Comparison of ENCODE assay signal across 1 cellular context in genomic region chr11:125925247-125925740, GRCh38.
TF ChIP-seq lines count a peak whose summit lies in the region.

No MANE protein-coding gene starts in this region.

TF ChIP-seq in HepG2, 621 proteins besides CTCF, POLR2A, EP300 and RAD21 (continues in another document):
- TF ChIP-seq ELF1 (CRISPR knock-in tag; IDR thresholded peaks at IDR 0.05) = peak; percentile 39; the same call in 1 of the 2 replicates
- 0 out of 2 replicates have a peak, but pooled peaks have one; percentile 37 for TF ChIP-seq KMT2A (CRISPR knock-in tag; IDR thresholded peaks at IDR 0.05)
- 0 out of 2 replicates have a peak, but pooled peaks have one; percentile 25 for TF ChIP-seq POGZ (CRISPR knock-in tag; IDR thresholded peaks at IDR 0.05)
- TF ChIP-seq, protein P1, sequence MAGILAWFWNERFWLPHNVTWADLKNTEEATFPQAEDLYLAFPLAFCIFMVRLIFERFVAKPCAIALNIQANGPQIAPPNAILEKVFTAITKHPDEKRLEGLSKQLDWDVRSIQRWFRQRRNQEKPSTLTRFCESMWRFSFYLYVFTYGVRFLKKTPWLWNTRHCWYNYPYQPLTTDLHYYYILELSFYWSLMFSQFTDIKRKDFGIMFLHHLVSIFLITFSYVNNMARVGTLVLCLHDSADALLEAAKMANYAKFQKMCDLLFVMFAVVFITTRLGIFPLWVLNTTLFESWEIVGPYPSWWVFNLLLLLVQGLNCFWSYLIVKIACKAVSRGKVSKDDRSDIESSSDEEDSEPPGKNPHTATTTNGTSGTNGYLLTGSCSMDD (CRISPR knock-in tag; IDR thresholded peaks at IDR 0.05) = no peak
- peak; percentile 60; the same call in 1 of the 2 replicates for TF ChIP-seq ETV5 (CRISPR knock-in tag; IDR thresholded peaks at IDR 0.05; ENCODE audit: borderline replicate concordance)
- TF ChIP-seq KLF11 (CRISPR knock-in tag; IDR thresholded peaks at IDR 0.05) = peak; percentile 65; the same call in 1 of the 2 replicates
- TF ChIP-seq ZNF296 (CRISPR knock-in tag; conservative IDR thresholded peaks at IDR 0.05) = no peak
- TF ChIP-seq SOX6 (IDR thresholded peaks at IDR 0.05) = no peak
- TF ChIP-seq SOX6 (CRISPR knock-in tag; IDR thresholded peaks at IDR 0.05) = peak; percentile 68
- TF ChIP-seq XRCC5 (optimal IDR thresholded peaks at IDR 0.05; ENCODE audit: low read length) = peak; percentile 79
- TF ChIP-seq ZBTB20 (CRISPR knock-in tag; IDR thresholded peaks at IDR 0.05; ENCODE audit: borderline replicate concordance, low read depth) = peak; percentile 62; the same call in 1 of the 2 replicates
- TF ChIP-seq RXRA (CRISPR knock-in tag; IDR thresholded peaks at IDR 0.05) = peak; percentile 28; the same call in 1 of the 2 replicates
- TF ChIP-seq, protein P2, sequence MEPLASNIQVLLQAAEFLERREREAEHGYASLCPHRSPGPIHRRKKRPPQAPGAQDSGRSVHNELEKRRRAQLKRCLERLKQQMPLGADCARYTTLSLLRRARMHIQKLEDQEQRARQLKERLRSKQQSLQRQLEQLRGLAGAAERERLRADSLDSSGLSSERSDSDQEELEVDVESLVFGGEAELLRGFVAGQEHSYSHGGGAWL (CRISPR knock-in tag; IDR thresholded peaks at IDR 0.05) = no peak
- TF ChIP-seq ZSCAN25 (CRISPR knock-in tag; IDR thresholded peaks at IDR 0.05) = peak; percentile 70
- 0 out of 2 replicates have a peak, but pooled peaks have one; percentile 45 for TF ChIP-seq ZNF710 (CRISPR knock-in tag; IDR thresholded peaks at IDR 0.05; ENCODE audit: borderline replicate concordance)
- 0 out of 2 replicates have a peak, but pooled peaks have one; percentile 26 for TF ChIP-seq TARDBP (CRISPR knock-in tag; IDR thresholded peaks at IDR 0.05)
- TF ChIP-seq, protein P3, sequence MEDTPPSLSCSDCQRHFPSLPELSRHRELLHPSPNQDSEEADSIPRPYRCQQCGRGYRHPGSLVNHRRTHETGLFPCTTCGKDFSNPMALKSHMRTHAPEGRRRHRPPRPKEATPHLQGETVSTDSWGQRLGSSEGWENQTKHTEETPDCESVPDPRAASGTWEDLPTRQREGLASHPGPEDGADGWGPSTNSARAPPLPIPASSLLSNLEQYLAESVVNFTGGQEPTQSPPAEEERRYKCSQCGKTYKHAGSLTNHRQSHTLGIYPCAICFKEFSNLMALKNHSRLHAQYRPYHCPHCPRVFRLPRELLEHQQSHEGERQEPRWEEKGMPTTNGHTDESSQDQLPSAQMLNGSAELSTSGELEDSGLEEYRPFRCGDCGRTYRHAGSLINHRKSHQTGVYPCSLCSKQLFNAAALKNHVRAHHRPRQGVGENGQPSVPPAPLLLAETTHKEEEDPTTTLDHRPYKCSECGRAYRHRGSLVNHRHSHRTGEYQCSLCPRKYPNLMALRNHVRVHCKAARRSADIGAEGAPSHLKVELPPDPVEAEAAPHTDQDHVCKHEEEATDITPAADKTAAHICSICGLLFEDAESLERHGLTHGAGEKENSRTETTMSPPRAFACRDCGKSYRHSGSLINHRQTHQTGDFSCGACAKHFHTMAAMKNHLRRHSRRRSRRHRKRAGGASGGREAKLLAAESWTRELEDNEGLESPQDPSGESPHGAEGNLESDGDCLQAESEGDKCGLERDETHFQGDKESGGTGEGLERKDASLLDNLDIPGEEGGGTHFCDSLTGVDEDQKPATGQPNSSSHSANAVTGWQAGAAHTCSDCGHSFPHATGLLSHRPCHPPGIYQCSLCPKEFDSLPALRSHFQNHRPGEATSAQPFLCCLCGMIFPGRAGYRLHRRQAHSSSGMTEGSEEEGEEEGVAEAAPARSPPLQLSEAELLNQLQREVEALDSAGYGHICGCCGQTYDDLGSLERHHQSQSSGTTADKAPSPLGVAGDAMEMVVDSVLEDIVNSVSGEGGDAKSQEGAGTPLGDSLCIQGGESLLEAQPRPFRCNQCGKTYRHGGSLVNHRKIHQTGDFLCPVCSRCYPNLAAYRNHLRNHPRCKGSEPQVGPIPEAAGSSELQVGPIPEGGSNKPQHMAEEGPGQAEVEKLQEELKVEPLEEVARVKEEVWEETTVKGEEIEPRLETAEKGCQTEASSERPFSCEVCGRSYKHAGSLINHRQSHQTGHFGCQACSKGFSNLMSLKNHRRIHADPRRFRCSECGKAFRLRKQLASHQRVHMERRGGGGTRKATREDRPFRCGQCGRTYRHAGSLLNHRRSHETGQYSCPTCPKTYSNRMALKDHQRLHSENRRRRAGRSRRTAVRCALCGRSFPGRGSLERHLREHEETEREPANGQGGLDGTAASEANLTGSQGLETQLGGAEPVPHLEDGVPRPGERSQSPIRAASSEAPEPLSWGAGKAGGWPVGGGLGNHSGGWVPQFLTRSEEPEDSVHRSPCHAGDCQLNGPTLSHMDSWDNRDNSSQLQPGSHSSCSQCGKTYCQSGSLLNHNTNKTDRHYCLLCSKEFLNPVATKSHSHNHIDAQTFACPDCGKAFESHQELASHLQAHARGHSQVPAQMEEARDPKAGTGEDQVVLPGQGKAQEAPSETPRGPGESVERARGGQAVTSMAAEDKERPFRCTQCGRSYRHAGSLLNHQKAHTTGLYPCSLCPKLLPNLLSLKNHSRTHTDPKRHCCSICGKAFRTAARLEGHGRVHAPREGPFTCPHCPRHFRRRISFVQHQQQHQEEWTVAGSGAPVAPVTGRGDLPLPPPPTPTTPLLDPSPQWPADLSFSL (CRISPR knock-in tag; IDR thresholded peaks at IDR 0.05) = peak; percentile 79; the same call in 1 of the 2 replicates
- TF ChIP-seq FOXA1 (IDR thresholded peaks at IDR 0.05) = no peak
- TF ChIP-seq FOXA1 (CRISPR knock-in tag; IDR thresholded peaks at IDR 0.05) = peak; percentile 60
- TF ChIP-seq STAG1 (CRISPR knock-in tag; IDR thresholded peaks at IDR 0.05) = peak; percentile 68
- TF ChIP-seq ZMYM4 (CRISPR knock-in tag; IDR thresholded peaks at IDR 0.05) = peak; percentile 63
- TF ChIP-seq MIER2 (CRISPR knock-in tag; IDR thresholded peaks at IDR 0.05) = peak; percentile 41; the same call in 1 of the 2 replicates
- TF ChIP-seq ZNF451 (CRISPR knock-in tag; IDR thresholded peaks at IDR 0.05) = peak; percentile 29; the same call in 1 of the 2 replicates
- TF ChIP-seq, protein P4, sequence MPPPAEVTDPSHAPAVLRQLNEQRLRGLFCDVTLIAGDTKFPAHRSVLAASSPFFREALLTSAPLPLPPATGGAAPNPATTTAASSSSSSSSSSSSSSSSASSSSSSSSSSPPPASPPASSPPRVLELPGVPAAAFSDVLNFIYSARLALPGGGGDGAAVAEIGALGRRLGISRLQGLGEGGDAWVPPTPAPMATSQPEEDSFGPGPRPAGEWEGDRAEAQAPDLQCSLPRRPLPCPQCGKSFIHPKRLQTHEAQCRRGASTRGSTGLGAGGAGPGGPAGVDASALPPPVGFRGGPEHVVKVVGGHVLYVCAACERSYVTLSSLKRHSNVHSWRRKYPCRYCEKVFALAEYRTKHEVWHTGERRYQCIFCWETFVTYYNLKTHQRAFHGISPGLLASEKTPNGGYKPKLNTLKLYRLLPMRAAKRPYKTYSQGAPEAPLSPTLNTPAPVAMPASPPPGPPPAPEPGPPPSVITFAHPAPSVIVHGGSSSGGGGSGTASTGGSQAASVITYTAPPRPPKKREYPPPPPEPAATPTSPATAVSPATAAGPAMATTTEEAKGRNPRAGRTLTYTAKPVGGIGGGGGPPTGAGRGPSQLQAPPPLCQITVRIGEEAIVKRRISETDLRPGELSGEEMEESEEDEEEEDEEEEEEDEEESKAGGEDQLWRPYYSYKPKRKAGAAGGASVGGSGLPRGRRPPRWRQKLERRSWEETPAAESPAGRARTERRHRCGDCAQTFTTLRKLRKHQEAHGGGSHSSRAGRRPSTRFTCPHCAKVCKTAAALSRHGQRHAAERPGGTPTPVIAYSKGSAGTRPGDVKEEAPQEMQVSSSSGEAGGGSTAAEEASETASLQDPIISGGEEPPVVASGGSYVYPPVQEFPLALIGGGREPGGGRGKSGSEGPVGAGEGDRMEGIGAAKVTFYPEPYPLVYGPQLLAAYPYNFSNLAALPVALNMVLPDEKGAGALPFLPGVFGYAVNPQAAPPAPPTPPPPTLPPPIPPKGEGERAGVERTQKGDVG (CRISPR knock-in tag; IDR thresholded peaks at IDR 0.05; ENCODE audit: borderline replicate concordance) = 0 out of 2 replicates have a peak, but pooled peaks have one; percentile 46
- no peak for TF ChIP-seq KIAA2018 (CRISPR knock-in tag; IDR thresholded peaks at IDR 0.05; ENCODE audit: borderline replicate concordance)
- no peak for TF ChIP-seq KDM1A (CRISPR knock-in tag; IDR thresholded peaks at IDR 0.05)
- peak; percentile 79; the same call in 1 of the 2 replicates for TF ChIP-seq TBX2 (CRISPR knock-in tag; IDR thresholded peaks at IDR 0.05; ENCODE audit: borderline replicate concordance)
- peak; percentile 85 for TF ChIP-seq FOSL2 (CRISPR knock-in tag; IDR thresholded peaks at IDR 0.05)
- no peak for TF ChIP-seq SOX13 (IDR thresholded peaks at IDR 0.05)
- peak in 1 of 2 experiments; percentile 58; a peak in 2 of 4 replicates for TF ChIP-seq SOX13 (CRISPR knock-in tag; conservative IDR thresholded peaks at IDR 0.05 in 1 of 2, IDR thresholded peaks at IDR 0.05 in 1 of 2)
- TF ChIP-seq ZNF567 (CRISPR knock-in tag; IDR thresholded peaks at IDR 0.05; ENCODE audit: borderline replicate concordance) = 0 out of 2 replicates have a peak, but pooled peaks have one; percentile 29
- peak; percentile 73; the same call in 1 of the 2 replicates for TF ChIP-seq ESRRA (CRISPR knock-in tag; IDR thresholded peaks at IDR 0.05; ENCODE audit: low read depth)
- 0 out of 2 replicates have a peak, but pooled peaks have one; percentile 12 for TF ChIP-seq THAP11 (CRISPR knock-in tag; IDR thresholded peaks at IDR 0.05)
- peak; percentile 52; the same call in 1 of the 2 replicates for TF ChIP-seq PATZ1 (CRISPR knock-in tag; IDR thresholded peaks at IDR 0.05)
